Comparison of ENCODE assay signal across 20 cellular contexts in the genomic region with DNA sequence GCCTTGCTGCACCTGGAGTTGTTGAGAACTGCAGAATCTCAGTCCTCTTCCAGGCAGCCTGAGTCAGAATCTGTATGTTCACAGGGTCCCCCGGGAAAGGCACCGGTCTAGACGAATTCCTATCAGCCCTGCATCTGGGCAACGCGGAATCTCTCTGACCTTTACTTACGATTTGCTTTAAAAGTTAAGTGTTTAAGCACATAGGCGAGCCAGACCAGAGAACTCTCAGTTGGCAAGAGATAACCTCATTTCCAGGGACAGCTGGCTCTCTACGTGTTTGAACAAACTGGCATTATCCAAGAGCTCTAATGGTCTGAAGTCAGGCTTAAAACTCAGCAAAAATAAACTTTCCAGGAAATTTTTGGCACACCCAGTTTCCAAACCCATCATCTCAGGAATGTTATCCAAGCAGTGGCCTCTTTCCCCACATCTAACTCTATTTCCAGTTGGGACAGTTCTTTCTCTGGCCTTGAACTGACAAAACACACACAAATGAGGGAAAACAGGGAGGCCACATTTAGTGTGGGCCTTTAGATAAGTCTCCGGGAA. TPM values are rescaled to one million over a fixed set of nuclear protein-coding genes. Genes with fewer than 3 reads are reported as not detected.
A peak's percentile ranks its signal among the peaks of the same experiment; 100 is the strongest.
DNase-seq lines count a peak whose midpoint lies in the region; ATAC-seq and TF ChIP-seq lines count a peak whose summit lies in the region.
"Had no signal": no experiment of that assay in that cellular context is flagged by ENCODE, and none has a peak within 500 bp of the region (broad histone marks: within the 10 kb centered on the region; RNA-seq: fewer than 3 reads in every experiment).

No MANE protein-coding gene starts in this region.

- no peak for DNase-seq in SK-N-SH
- peak in 2 of 4 donors; percentile 15 to 22 for DNase-seq in body of pancreas
- no peak for DNase-seq in left lobe of liver (ENCODE audit: low spot score)
- DNase-seq in testis: peak; percentile 41
- DNase-seq in DMS53 (lab: John Stamatoyannopoulos, UW): no peak
- DNase-seq: ACHN; activated CD4-positive, CD25-positive, alpha-beta regulatory T cell treated with anti-CD3 and anti-CD28 coated beads, Interleukin-2, amount 50 U/mL, for 72 hours; activated CD8-positive, alpha-beta memory T cell treated with anti-CD3 and anti-CD28 coated beads, Interleukin-2, amount 10 ng/mL, durations not matched to agents 7 days and 5 days; activated effector memory CD4-positive, alpha-beta T cell treated with anti-CD3 and anti-CD28 coated beads, Interleukin-2, amount 50 U/mL, for 16 hours; CD4-positive, alpha-beta T cell; endodermal cell; mammary epithelial cell; NCI-H1436; stimulated activated naive CD8-positive, alpha-beta T cell treated with anti-CD3 and anti-CD28 coated beads, Interleukin-15, amount 100 ng/mL, for 72 hours had no signal

- H3K9me3 ChIP-seq in SK-N-SH (no peaks in the 10 kb centered on the region), body of pancreas (no peaks in the 10 kb centered on the region), testis (no peaks in the 10 kb centered on the region)
- H3K9me3 ChIP-seq: gastroesophageal sphincter, SJSA1 had no signal

- H3F3A ChIP-seq in SK-N-SH (replicated peaks; ENCODE audit: insufficient read depth): no peaks in the 10 kb centered on the region

- no peaks in the 10 kb centered on the region for H3K79me2 ChIP-seq in SK-N-SH (ENCODE audit: insufficient read depth)

- CTCF ChIA-PET in SK-N-SH (lab: Yijun Ruan, JAX): no interaction called here

- 61% methylated on average over 9 of the region's 9 CpGs for WGBS in SK-N-SH (ENCODE audit: low lambda C conversion rate)
- WGBS in body of pancreas, 2 donors: 14 to 17% methylated on average over 9 of the region's 9 CpGs
- WGBS in testis, 2 donors: 34 to 67% methylated on average over 9 of the region's 9 CpGs

- no peak overlapping the region for H2AFZ ChIP-seq in SK-N-SH (ENCODE audit: low read depth)

- H3K27me3 ChIP-seq in SK-N-SH (ENCODE audit: insufficient read depth) (no peaks in the 10 kb centered on the region), body of pancreas (no peaks in the 10 kb centered on the region), testis (no peaks in the 10 kb centered on the region)
- H3K27me3 ChIP-seq: gastroesophageal sphincter, SJSA1 had no signal

- POLR2A ChIA-PET in SK-N-SH (lab: Yijun Ruan, JAX): no interaction called here

- H3K27ac ChIP-seq in SK-N-SH (ENCODE audit: low read depth in 2 of 2, low read length in 1 of 2) (no peak overlapping the region), body of pancreas (peak overlapping the region in 1 of 4 donors; percentile 17), testis (no peak overlapping the region)
- H3K27ac ChIP-seq: gastroesophageal sphincter, SJSA1 had no signal

- H3K36me3 ChIP-seq in SK-N-SH (replicated peaks in 1 of 2; ENCODE audit: control insufficient read depth in 1 of 2, insufficient read depth in 2 of 2, low read length in 1 of 2) (no peaks in the 10 kb centered on the region), body of pancreas (replicated peaks in 1 of 2; ENCODE audit: insufficient read depth in 1 of 2, low read depth in 2 of 2) (no peaks in the 10 kb centered on the region), testis (ENCODE audit: low read depth, missing control alignments) (no peaks in the 10 kb centered on the region)
- H3K36me3 ChIP-seq: gastroesophageal sphincter, SJSA1 had no signal

- H3K9ac ChIP-seq in SK-N-SH: no peak overlapping the region

- peaks cover 0 to 12% of the 10 kb centered on the region in 2 experiments; a peak in 1 of 4 replicates for H3K4me1 ChIP-seq in SK-N-SH (ENCODE audit: control insufficient read depth in 1 of 2, insufficient read depth in 2 of 2, low read depth in 1 of 2, low read length in 1 of 2)
- peaks cover 11% of the 10 kb centered on the region for H3K4me1 ChIP-seq in body of pancreas
- peaks cover 4% of the 10 kb centered on the region for H3K4me1 ChIP-seq in testis

- TF ChIP-seq RAD21 in SK-N-SH (IDR thresholded peaks at IDR 0.05; ENCODE audit: low read length): no peak

- TF ChIP-seq POLR2A in body of pancreas (IDR thresholded peaks at IDR 0.05) (no peak), testis (IDR thresholded peaks at IDR 0.05) (no peak)

- no peak for TF ChIP-seq CTCF in SK-N-SH (IDR thresholded peaks at IDR 0.05)
- TF ChIP-seq CTCF in body of pancreas (IDR thresholded peaks at IDR 0.05): no peak
- TF ChIP-seq CTCF in testis (IDR thresholded peaks at IDR 0.05): no peak

- H3K4me2 ChIP-seq in SK-N-SH: no peak overlapping the region

- no peaks in the 10 kb centered on the region for H3K9me2 ChIP-seq in SK-N-SH

- no peaks in the 10 kb centered on the region for H4K20me1 ChIP-seq in SK-N-SH (ENCODE audit: insufficient read depth)

- intact Hi-C loops in body of pancreas (cut with DNase I): no loop called here
- intact Hi-C loops in testis (cut with DNase I; ENCODE audit: low total_unique reads): no loop called here

- ATAC-seq in SK-N-SH treated with all-trans-retinoic acid at 6 μM for 48 hours: no peak
- peak; percentile 71 for ATAC-seq in body of pancreas
- ATAC-seq in left lobe of liver: peak; percentile 93
- ATAC-seq in HG03520 (IDR thresholded peaks at IDR 0.05; ENCODE audit: unreplicated experiment): no peak
- no peak for ATAC-seq in HG03039 (IDR thresholded peaks at IDR 0.05; ENCODE audit: unreplicated experiment)
- ATAC-seq: activated CD8-positive, alpha-beta memory T cell treated with anti-CD3 and anti-CD28 coated beads, Interleukin-2, amount 10 ng/mL, durations not matched to agents 7 days and 5 days; gastroesophageal sphincter; HCT116; stimulated activated naive CD8-positive, alpha-beta T cell treated with anti-CD3 and anti-CD28 coated beads, Interleukin-15, amount 100 ng/mL, for 72 hours had no signal

- no peak for TF ChIP-seq EP300 in SK-N-SH (IDR thresholded peaks at IDR 0.05; ENCODE audit: borderline replicate concordance in 1 of 2, low read depth in 1 of 2, low read length in 1 of 2)

- H3K4me3 ChIP-seq in SK-N-SH (ENCODE audit: low read depth in 2 of 2, low read length in 1 of 2) (no peak overlapping the region), body of pancreas (no peak overlapping the region), testis (no peak overlapping the region)
- H3K4me3 ChIP-seq: gastroesophageal sphincter, SJSA1 had no signal

TF ChIP-seq in SK-N-SH treated with all-trans-retinoic acid at 6 μM for 48 hours, 23 proteins besides CTCF, POLR2A, EP300 and RAD21:
- TF ChIP-seq OSR1 (CRISPR knock-in tag; IDR thresholded peaks at IDR 0.05): no peak
- 0 out of 2 replicates have a peak, but pooled peaks have one; percentile 23 for TF ChIP-seq ISL1 (CRISPR knock-in tag; IDR thresholded peaks at IDR 0.05)

TF ChIP-seq in SK-N-SH, 30 proteins besides CTCF, POLR2A, EP300 and RAD21:
- TF ChIP-seq NFIC (IDR thresholded peaks at IDR 0.05; ENCODE audit: borderline replicate concordance): no peak
- TF ChIP-seq CHD2 (IDR thresholded peaks at IDR 0.05; ENCODE audit: low read length, partially characterized antibody): no peak
- no peak for TF ChIP-seq TAF1 (IDR thresholded peaks at IDR 0.05; ENCODE audit: borderline replicate concordance, low read depth, low read length)
- no peak for TF ChIP-seq YY1 (IDR thresholded peaks at IDR 0.05; ENCODE audit: low read depth)
- TF ChIP-seq RXRA (IDR thresholded peaks at IDR 0.05; ENCODE audit: borderline replicate concordance, low read depth): no peak
- no peak for TF ChIP-seq GATA2 (CRISPR knock-in tag; IDR thresholded peaks at IDR 0.05)
- TF ChIP-seq JUND (IDR thresholded peaks at IDR 0.05): no peak
- no peak for TF ChIP-seq MEF2A (IDR thresholded peaks at IDR 0.05; ENCODE audit: borderline replicate concordance, low read depth)
- TF ChIP-seq SMC3 (IDR thresholded peaks at IDR 0.05; ENCODE audit: low read depth, low read length): no peak
- TF ChIP-seq, protein P1, sequence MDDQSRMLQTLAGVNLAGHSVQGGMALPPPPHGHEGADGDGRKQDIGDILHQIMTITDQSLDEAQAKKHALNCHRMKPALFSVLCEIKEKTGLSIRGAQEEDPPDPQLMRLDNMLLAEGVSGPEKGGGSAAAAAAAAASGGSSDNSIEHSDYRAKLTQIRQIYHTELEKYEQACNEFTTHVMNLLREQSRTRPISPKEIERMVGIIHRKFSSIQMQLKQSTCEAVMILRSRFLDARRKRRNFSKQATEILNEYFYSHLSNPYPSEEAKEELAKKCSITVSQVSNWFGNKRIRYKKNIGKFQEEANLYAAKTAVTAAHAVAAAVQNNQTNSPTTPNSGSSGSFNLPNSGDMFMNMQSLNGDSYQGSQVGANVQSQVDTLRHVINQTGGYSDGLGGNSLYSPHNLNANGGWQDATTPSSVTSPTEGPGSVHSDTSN (IDR thresholded peaks at IDR 0.05): no peak
- TF ChIP-seq ELF1 (IDR thresholded peaks at IDR 0.05): no peak
TF ChIP-seq in SK-N-SH: peak in this region for 0.

RNA-seq across cellular contexts. Expression of a gene that starts 53.4 kb away (rescaled TPM):
- 152 and 225 TPM in 2 replicates for polyA plus RNA-seq in SK-N-SH (2012; rRNA removed)
- 98.1 and 119 TPM in 2 replicates for polyA plus RNA-seq in SK-N-SH (2012; cell fraction: cytosol; rRNA removed)
- polyA plus RNA-seq in SK-N-SH (2012; cell fraction: nucleus; rRNA removed): 440 and 504 TPM in 2 replicates
- 10 to 100 TPM; 28.5 to 49.1 TPM for total RNA-seq in body of pancreas
- 21.3 TPM for total RNA-seq in left lobe of liver
- 10 to 100 TPM; 38.9 to 41.1 TPM for total RNA-seq in testis
- polyA plus RNA-seq in testis (ENCODE audit: insufficient read depth, low read depth, low replicate concordance): 17.5 TPM

Comparison
In these comparisons a context has a peak if more than half of its experiments do, and no peak if none do; other contexts are left out.
1. ATAC-seq: peak in body of pancreas (single experiment) and left lobe of liver (single experiment); none in SK-N-SH treated with all-trans-retinoic acid at 6 μM for 48 hours (single experiment), HG03520 (single experiment) and HG03039 (single experiment).